11 cellular contexts compared by ENCODE assay signal in the genomic region with DNA sequence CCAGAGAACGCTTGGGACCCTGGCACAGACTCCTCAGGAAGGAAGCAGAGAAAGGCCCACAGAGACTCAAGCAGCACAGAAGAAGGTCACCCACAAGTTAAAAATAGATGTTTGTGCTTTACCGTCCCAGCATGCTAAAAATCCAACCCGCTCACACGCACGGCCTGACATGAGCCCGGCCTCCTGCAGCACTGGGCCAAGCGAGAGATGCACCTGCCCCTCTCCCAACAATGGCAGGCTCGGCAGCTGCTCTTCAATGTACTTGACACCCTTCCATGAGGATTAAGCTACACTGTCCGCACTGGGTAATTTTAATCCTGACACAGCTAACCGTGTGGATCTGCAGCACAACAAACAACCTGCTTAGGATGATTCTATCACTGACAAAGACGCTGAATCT. TPM values are rescaled to one million over a fixed set of nuclear protein-coding genes. Genes with fewer than 3 reads are reported as not detected.
DNase-seq lines count a peak whose midpoint lies in the region; ATAC-seq and TF ChIP-seq lines count a peak whose summit lies in the region.
"Had no signal": no experiment of that assay in that cellular context is flagged by ENCODE, and none has a peak within 500 bp of the region (broad histone marks: within the 10 kb centered on the region; RNA-seq: fewer than 3 reads in every experiment).

No MANE protein-coding gene starts in this region.

- H3K4me1 ChIP-seq in heart left ventricle (peaks cover 0 to 61% (median 30%) of the 10 kb centered on the region in 12 donors), testis (peaks cover 5% of the 10 kb centered on the region), vagina (peaks cover 52% of the 10 kb centered on the region)

- TF ChIP-seq CTCF in heart left ventricle (IDR thresholded peaks at IDR 0.05) (no peak), testis (IDR thresholded peaks at IDR 0.05) (no peak), vagina (IDR thresholded peaks at IDR 0.05) (no peak)

- H3K36me3 ChIP-seq in heart left ventricle (no peaks in the 10 kb centered on the region), testis (ENCODE audit: low read depth, missing control alignments) (no peaks in the 10 kb centered on the region), vagina (no peaks in the 10 kb centered on the region)
- H3K36me3 ChIP-seq: thoracic aorta had no signal

- H3K27ac ChIP-seq in heart left ventricle (peak overlapping the region in 10 of 12 donors; percentile 28 to 85 (median 66)), testis (no peak overlapping the region), vagina (no peak overlapping the region)
- H3K27ac ChIP-seq: thoracic aorta had no signal

- TF ChIP-seq POLR2A in heart left ventricle (IDR thresholded peaks at IDR 0.05) = no peak
- TF ChIP-seq POLR2A in testis (IDR thresholded peaks at IDR 0.05) = no peak
- TF ChIP-seq POLR2A in vagina (IDR thresholded peaks at IDR 0.05) = no peak

- ATAC-seq in heart left ventricle = peak; percentile 82 to 91 (median 84)
- no peak for ATAC-seq in HG03159 (IDR thresholded peaks at IDR 0.05; ENCODE audit: unreplicated experiment)
- ATAC-seq: esophagus mucosa had no signal

- no peaks in the 10 kb centered on the region for H3K27me3 ChIP-seq in heart left ventricle
- H3K27me3 ChIP-seq in testis = no peaks in the 10 kb centered on the region
- no peaks in the 10 kb centered on the region for H3K27me3 ChIP-seq in vagina

- 27 to 34% (median 31%) methylated on average over 11 of the region's 11 CpGs for WGBS in heart left ventricle, 4 donors
- 62 to 64% methylated on average over 11 of the region's 11 CpGs for WGBS in testis, 2 donors

- H3K9me3 ChIP-seq in heart left ventricle (peaks cover 0 to 10% (median 0%) of the 10 kb centered on the region in 12 donors), testis (no peaks in the 10 kb centered on the region), vagina (no peaks in the 10 kb centered on the region)
- H3K9me3 ChIP-seq: thoracic aorta had no signal

- intact Hi-C loops in heart left ventricle (cut with DNase I) (loop anchor here in 6 of 10 donors (10.0 kb wide), 4 partner anchors 55 to 255 kb away; a partner anchor contains a TSS), testis (cut with DNase I; ENCODE audit: low total_unique reads) (no loop called here), vagina (cut with DNase I) (no loop called here)

- DNase-seq in NCI-H187 (lab: John Stamatoyannopoulos, UW) (peak; percentile 54 to 61), NCI-H82 treated with DMSO at 0.1 percent for 48 hours (lab: John Stamatoyannopoulos, UW; ENCODE audit: unreplicated experiment) (peak; percentile 9), heart left ventricle (peak in 3 of 5 donors; percentile 49 to 74 (median 72)), testis (peak; percentile 13), vagina (ENCODE audit: extremely low spot score in 2 of 2) (no peak), GOT3 (lab: John Stamatoyannopoulos, UW) (no peak)
- DNase-seq: Calu3, midbrain had no signal

- H3K4me3 ChIP-seq in heart left ventricle = no peak overlapping the region
- no peak overlapping the region for H3K4me3 ChIP-seq in testis
- H3K4me3 ChIP-seq in vagina = no peak overlapping the region
- H3K4me3 ChIP-seq: thoracic aorta had no signal

RNA-seq across cellular contexts. Expression of a gene that starts 9.3 kb away (rescaled TPM):
- total RNA-seq in heart left ventricle (10 to 100 TPM; 23.2 to 43.1 (median 30.3) TPM), testis (10 to 100 TPM; 30.1 to 43.4 TPM), vagina (18.4 TPM)
- polyA plus RNA-seq in heart left ventricle (10 to 100 TPM in 1 of 2 donors, 1 to 10 TPM in 1; 7.4 to 18.4 TPM), testis (ENCODE audit: insufficient read depth, low read depth, low replicate concordance) (14.9 TPM)

Comparison
In these comparisons a context has a peak if more than half of its experiments do, and no peak if none do; other contexts are left out.
1. DNase-seq: peak in NCI-H187 (2 of 2), NCI-H82 treated with DMSO at 0.1 percent for 48 hours (single experiment), heart left ventricle (3 of 5) and testis (single experiment); none in vagina (0 of 2) and GOT3 (single experiment).
2. H3K27ac ChIP-seq: peak in heart left ventricle (10 of 12); none in testis (0 of 2) and vagina (single experiment).
3. intact Hi-C loops: an anchor here in heart left ventricle (10.0 kb wide); none called in testis and vagina.